ENCODE assay signal across 21 cellular contexts in the genomic region with DNA sequence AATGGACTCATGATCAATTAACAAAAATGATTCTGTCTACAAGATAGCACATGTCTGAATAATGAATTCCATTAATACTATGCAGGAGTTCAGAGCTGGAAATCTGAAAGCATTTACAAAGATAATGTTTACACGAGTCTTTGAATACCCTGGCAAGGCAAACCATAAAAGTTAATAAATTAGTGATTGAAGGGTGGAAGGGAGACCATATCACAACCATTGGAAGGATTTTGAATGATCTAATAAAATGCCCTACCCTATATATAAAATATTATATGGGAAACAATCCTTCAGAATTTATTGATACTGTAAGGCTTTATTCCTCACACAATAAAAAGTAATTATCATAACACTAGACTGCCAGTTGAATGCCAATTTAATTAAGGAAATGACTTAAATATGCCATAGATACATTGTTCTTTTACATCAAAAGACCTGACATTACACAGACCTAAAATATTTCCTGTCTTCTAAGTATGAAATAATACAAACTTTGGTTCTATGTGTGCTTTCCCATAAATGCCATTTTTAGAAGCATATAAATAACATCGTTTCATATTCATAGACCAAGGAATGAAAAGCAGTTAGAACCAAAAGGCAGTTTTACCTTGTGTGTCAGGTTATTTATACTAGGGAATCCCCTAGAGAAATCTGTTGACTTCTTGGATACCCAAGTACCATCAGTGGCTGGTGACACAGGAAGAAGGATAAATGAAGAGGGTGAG.
DNase-seq lines count a peak whose midpoint lies in the region; ATAC-seq, FAIRE-seq and TF ChIP-seq lines count a peak whose summit lies in the region.
"Had no signal": no experiment of that assay in that cellular context is flagged by ENCODE, and none has a peak within 500 bp of the region (broad histone marks: within the 10 kb centered on the region; RNA-seq: fewer than 3 reads in every experiment).

No MANE protein-coding gene starts in this region.

- intact Hi-C loops in right lobe of liver (cut with DNase I) = no loop called here
- intact Hi-C loops in activated T-helper 2 cell treated with anti-CD3 and anti-CD28 coated beads, Interferon-gamma antibody, Interleukin-2, Interleukin-4, amounts not matched to agents 10 μg/mL and 5 μg/mL and 100 μg/mL, durations not matched to agents 14 hours and 24 hours and 36 hours (cut with micrococcal nuclease) = no loop called here

- H3K4me3 Mint-ChIP-seq in chondrocyte (ENCODE audit: unreplicated experiment) = no peak overlapping the region
- no peak overlapping the region for H3K4me3 Mint-ChIP-seq in activated T-helper 2 cell treated with anti-CD3 and anti-CD28 coated beads, Interferon-gamma antibody, Interleukin-2, Interleukin-4, amounts not matched to agents 10 μg/mL and 5 μg/mL and 100 μg/mL, durations not matched to agents 14 hours and 24 hours and 36 hours (ENCODE audit: low read depth)
- H3K4me3 Mint-ChIP-seq: B cell; CD8-positive, alpha-beta T cell; GM23338 had no signal

- no peaks in the 10 kb centered on the region for H3K36me3 Mint-ChIP-seq in chondrocyte (ENCODE audit: low read depth)
- no peaks in the 10 kb centered on the region for H3K36me3 Mint-ChIP-seq in activated T-helper 2 cell treated with anti-CD3 and anti-CD28 coated beads, Interferon-gamma antibody, Interleukin-2, Interleukin-4, amounts not matched to agents 10 μg/mL and 5 μg/mL and 100 μg/mL, durations not matched to agents 14 hours and 24 hours and 36 hours (ENCODE audit: low read depth)
- H3K36me3 Mint-ChIP-seq: CD8-positive, alpha-beta T cell had no signal

- no peaks in the 10 kb centered on the region for H3K9me3 Mint-ChIP-seq in chondrocyte (ENCODE audit: low read depth)
- no peaks in the 10 kb centered on the region for H3K9me3 Mint-ChIP-seq in activated T-helper 2 cell treated with anti-CD3 and anti-CD28 coated beads, Interferon-gamma antibody, Interleukin-2, Interleukin-4, amounts not matched to agents 10 μg/mL and 5 μg/mL and 100 μg/mL, durations not matched to agents 14 hours and 24 hours and 36 hours
- H3K9me3 Mint-ChIP-seq: GM23338 had no signal

- FAIRE-seq in small intestine (lab: Jason Lieb, UNC) = peak; percentile 39
- FAIRE-seq: H54, HTR-8/SVneo had no signal

- H3K27ac Mint-ChIP-seq in chondrocyte (ENCODE audit: unreplicated experiment) = peak overlapping the region; percentile 14
- no peak overlapping the region for H3K27ac Mint-ChIP-seq in activated T-helper 2 cell treated with anti-CD3 and anti-CD28 coated beads, Interferon-gamma antibody, Interleukin-2, Interleukin-4, amounts not matched to agents 10 μg/mL and 5 μg/mL and 100 μg/mL, durations not matched to agents 14 hours and 24 hours and 36 hours
- H3K27ac Mint-ChIP-seq: B cell; CD8-positive, alpha-beta T cell; GM23338 had no signal

- H3K4me1 ChIP-seq in hepatocyte (ENCODE audit: insufficient read depth) (peaks cover 13% of the 10 kb centered on the region), small intestine (ENCODE audit: control insufficient read depth in 2 of 2, insufficient read depth in 1 of 2, low read depth in 1 of 2, low read length in 1 of 2) (no peaks in the 10 kb centered on the region), right lobe of liver (no peaks in the 10 kb centered on the region)

- H3K27me3 ChIP-seq in hepatocyte = no peaks in the 10 kb centered on the region
- no peaks in the 10 kb centered on the region for H3K27me3 ChIP-seq in small intestine (ENCODE audit: control insufficient read depth in 2 of 2, insufficient read depth in 2 of 2, low read length in 2 of 2)
- H3K27me3 ChIP-seq in right lobe of liver = no peaks in the 10 kb centered on the region
- H3K27me3 ChIP-seq: BLaER1 treated with 17β-estradiol and CSF1 and Interleukin-3, amounts not matched to agents 10 nM and 100 nM had no signal

- H3K9me3 ChIP-seq in hepatocyte (ENCODE audit: low read depth) (no peaks in the 10 kb centered on the region), small intestine (ENCODE audit: control insufficient read depth, low read depth) (no peaks in the 10 kb centered on the region), right lobe of liver (no peaks in the 10 kb centered on the region)

- 74% methylated on average over 2 of the region's 2 CpGs for WGBS in hepatocyte (ENCODE audit: low lambda C conversion rate, missing lambda C conversion rate)
- 15 to 53% (median 38%) methylated on average over 2 of the region's 2 CpGs for WGBS in small intestine, 3 donors
- WGBS in right lobe of liver (ENCODE audit: insufficient coverage, low coverage, low lambda C conversion rate, missing lambda C conversion rate) = 50% methylated on average over 2 of the region's 2 CpGs

- H3K4me2 ChIP-seq in hepatocyte = no peak overlapping the region
- H3K4me2 ChIP-seq: BLaER1 treated with 17β-estradiol and CSF1 and Interleukin-3, amounts not matched to agents 10 nM and 100 nM; GM23338 had no signal

- DNase-seq in DMS53 (lab: John Stamatoyannopoulos, UW) (peak; percentile 13), DMS53 treated with DMSO at 0.1 percent for 48 hours (lab: John Stamatoyannopoulos, UW; ENCODE audit: unreplicated experiment) (no peak), chondrocyte (ENCODE audit: low spot score) (no peak), hepatocyte (ENCODE audit: low spot score) (no peak), small intestine (peak; percentile 80), right lobe of liver (no peak), T-helper 1 cell (no peak)
- DNase-seq in activated T-helper 2 cell treated with anti-CD3 and anti-CD28 coated beads, Interferon-gamma antibody, Interleukin-2, Interleukin-4, amounts not matched to agents 10 μg/mL and 5 μg/mL and 100 μg/mL, durations not matched to agents 14 hours and 24 hours and 36 hours (ENCODE audit: low spot score) = no peak
- DNase-seq: 8988T; Calu3; CD8-positive, alpha-beta T cell; DMS79 treated with DMSO at 0.1 percent for 48 hours; GF-D8; HCEC 1CT; IMR-90 had no signal

- no peaks in the 10 kb centered on the region for H4K20me1 ChIP-seq in hepatocyte (ENCODE audit: insufficient read depth, poor library complexity, severe bottlenecking)
- H4K20me1 ChIP-seq: BLaER1 treated with 17β-estradiol and CSF1 and Interleukin-3, amounts not matched to agents 10 nM and 100 nM had no signal

- no peaks in the 10 kb centered on the region for H3K79me2 ChIP-seq in hepatocyte

- no peak overlapping the region for H2AFZ ChIP-seq in hepatocyte
- H2AFZ ChIP-seq: GM23338 had no signal

- no peak for TF ChIP-seq CTCF in chondrocyte (IDR thresholded peaks at IDR 0.05)
- TF ChIP-seq CTCF in hepatocyte (IDR thresholded peaks at IDR 0.05; ENCODE audit: poor library complexity) = no peak
- TF ChIP-seq CTCF in right lobe of liver (IDR thresholded peaks at IDR 0.05) = no peak

- no peaks in the 10 kb centered on the region for H3K9me2 ChIP-seq in hepatocyte (replicated peaks; ENCODE audit: insufficient read depth)

- no peak for ATAC-seq in right lobe of liver
- ATAC-seq: CD8-positive, alpha-beta T cell; GM23338 had no signal

- peak overlapping the region; percentile 5 for H3K27ac ChIP-seq in hepatocyte
- H3K27ac ChIP-seq in small intestine (ENCODE audit: low read depth in 1 of 2, low read length in 1 of 2) = no peak overlapping the region
- no peak overlapping the region for H3K27ac ChIP-seq in right lobe of liver
- H3K27ac ChIP-seq: BLaER1 treated with 17β-estradiol and CSF1 and Interleukin-3, amounts not matched to agents 10 nM and 100 nM; HL-60 had no signal

- H3K36me3 ChIP-seq in hepatocyte (replicated peaks; ENCODE audit: insufficient read depth, low read depth) (no peaks in the 10 kb centered on the region), small intestine (ENCODE audit: control insufficient read depth in 2 of 2, insufficient read depth in 2 of 2, low read length in 2 of 2) (no peaks in the 10 kb centered on the region), right lobe of liver (no peaks in the 10 kb centered on the region)
- H3K36me3 ChIP-seq: BLaER1 treated with 17β-estradiol and CSF1 and Interleukin-3, amounts not matched to agents 10 nM and 100 nM had no signal

- no peak for TF ChIP-seq POLR2A in right lobe of liver (IDR thresholded peaks at IDR 0.05)

- H3K27me3 Mint-ChIP-seq in chondrocyte (ENCODE audit: low read depth) = no peaks in the 10 kb centered on the region
- peaks cover 1% of the 10 kb centered on the region for H3K27me3 Mint-ChIP-seq in activated T-helper 2 cell treated with anti-CD3 and anti-CD28 coated beads, Interferon-gamma antibody, Interleukin-2, Interleukin-4, amounts not matched to agents 10 μg/mL and 5 μg/mL and 100 μg/mL, durations not matched to agents 14 hours and 24 hours and 36 hours (ENCODE audit: low read depth)
- H3K27me3 Mint-ChIP-seq: B cell had no signal

- peaks cover 47% of the 10 kb centered on the region for H3K4me1 Mint-ChIP-seq in chondrocyte (ENCODE audit: low read depth)
- no peaks in the 10 kb centered on the region for H3K4me1 Mint-ChIP-seq in activated T-helper 2 cell treated with anti-CD3 and anti-CD28 coated beads, Interferon-gamma antibody, Interleukin-2, Interleukin-4, amounts not matched to agents 10 μg/mL and 5 μg/mL and 100 μg/mL, durations not matched to agents 14 hours and 24 hours and 36 hours (ENCODE audit: low read depth)
- H3K4me1 Mint-ChIP-seq: GM23338 had no signal

- H3K4me3 ChIP-seq in hepatocyte = no peak overlapping the region
- H3K4me3 ChIP-seq in small intestine (ENCODE audit: low read depth in 1 of 2, low read length in 2 of 2) = no peak overlapping the region
- no peak overlapping the region for H3K4me3 ChIP-seq in right lobe of liver
- H3K4me3 ChIP-seq: BLaER1 treated with 17β-estradiol and CSF1 and Interleukin-3, amounts not matched to agents 10 nM and 100 nM; GM23338 had no signal

Comparison
In these comparisons a context has a peak if more than half of its experiments do, and no peak if none do; other contexts are left out.
1. DNase-seq: peak in DMS53 (single experiment) and small intestine (single experiment); none in DMS53 treated with DMSO at 0.1 percent for 48 hours (single experiment), chondrocyte (single experiment), hepatocyte (single experiment), right lobe of liver (0 of 3), T-helper 1 cell (0 of 5) and activated T-helper 2 cell treated with anti-CD3 and anti-CD28 coated beads, Interferon-gamma antibody, Interleukin-2, Interleukin-4, amounts not matched to agents 10 μg/mL and 5 μg/mL and 100 μg/mL, durations not matched to agents 14 hours and 24 hours and 36 hours (single experiment).